26 cellular contexts compared by ENCODE assay signal in the genomic region with DNA sequence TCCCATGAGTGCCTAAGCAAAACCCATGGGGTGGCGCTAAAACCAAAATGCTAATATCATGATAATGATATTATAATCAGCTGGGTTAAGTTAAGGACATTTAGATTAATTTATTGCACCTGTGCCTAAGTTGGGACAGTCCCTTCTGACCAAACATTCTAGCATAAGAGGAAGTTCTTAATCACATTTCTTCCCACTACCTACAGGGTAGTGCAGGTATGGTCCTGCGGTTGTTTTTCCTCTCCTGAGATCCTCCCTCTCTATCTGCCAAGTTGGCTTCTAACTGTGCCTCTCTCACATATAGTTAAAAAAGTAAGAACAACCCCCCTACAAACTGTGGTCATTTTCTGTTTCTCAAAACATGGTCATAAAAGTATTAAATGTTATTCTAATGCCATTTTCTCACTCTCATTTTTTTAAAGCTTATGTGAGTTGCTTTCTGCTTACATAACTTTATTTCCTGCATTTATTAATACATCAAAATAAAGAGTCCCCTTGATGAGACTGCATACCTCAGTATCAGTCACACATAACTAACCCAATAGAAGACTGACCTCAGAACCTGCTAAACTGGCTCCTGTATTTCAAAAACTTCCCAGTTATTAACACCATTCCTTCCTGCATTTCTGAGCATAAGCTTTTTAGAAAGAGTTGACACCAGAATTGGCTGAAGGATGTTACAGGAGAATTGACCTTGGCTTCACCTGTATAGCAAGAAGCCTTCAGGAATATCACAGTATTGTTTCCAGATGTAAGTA.
DNase-seq lines count a peak whose midpoint lies in the region; ATAC-seq, FAIRE-seq and TF ChIP-seq lines count a peak whose summit lies in the region.
"Had no signal": no experiment of that assay in that cellular context is flagged by ENCODE, and none has a peak within 500 bp of the region (broad histone marks: within the 10 kb centered on the region; RNA-seq: fewer than 3 reads in every experiment).

No MANE protein-coding gene starts in this region.

- POLR2A ChIA-PET in WTC11 (lab: Charles Lee), result interaction anchor here (0.7 kb wide), 1 partner anchor 61 kb away, joined by 4 read pairs; no protein-coding TSS in a partner anchor

- H3K27me3 Mint-ChIP-seq in WTC11 (ENCODE audit: low read depth), result no peaks in the 10 kb centered on the region
- H3K27me3 Mint-ChIP-seq: CD4-positive, alpha-beta memory T cell had no signal

- no TSS peak for BruUV-seq in mammary epithelial cell (replicated peaks; lab: Mats Ljungman, UMichigan)

- H3K9ac ChIP-seq in mammary epithelial cell (ENCODE audit: insufficient read depth, low read length) (no peak overlapping the region), mesenchymal stem cell (ENCODE audit: low read length) (no peak overlapping the region)
- H3K9ac ChIP-seq: BLaER1 treated with 17β-estradiol and CSF1 and Interleukin-3, amounts not matched to agents 10 nM and 100 nM; GM23248; KMS-11 had no signal

- no peak overlapping the region for H2AK5ac ChIP-seq in mesenchymal stem cell (ENCODE audit: low read length, severe bottlenecking)

- H2BK5ac ChIP-seq in mesenchymal stem cell (ENCODE audit: low read depth, low read length, poor library complexity, severe bottlenecking), result no peak overlapping the region

- no peak for TF ChIP-seq EP300 in stomach (IDR thresholded peaks at IDR 0.05)

- H3K4me3 Mint-ChIP-seq in WTC11, result no peak overlapping the region
- H3K4me3 Mint-ChIP-seq: CD4-positive, alpha-beta memory T cell; H9 had no signal

- no peaks in the 10 kb centered on the region for H3K36me3 Mint-ChIP-seq in WTC11
- H3K36me3 Mint-ChIP-seq: CD4-positive, alpha-beta memory T cell had no signal

- H4K20me1 ChIP-seq in mammary epithelial cell (ENCODE audit: insufficient read depth, low read length), result no peaks in the 10 kb centered on the region
- H4K20me1 ChIP-seq: BLaER1 treated with 17β-estradiol and CSF1 and Interleukin-3, amounts not matched to agents 10 nM and 100 nM had no signal

- no peak overlapping the region for H3K4ac ChIP-seq in mesenchymal stem cell (ENCODE audit: low read depth in 1 of 2, low read length in 2 of 2)

- H3K4me2 ChIP-seq in mammary epithelial cell (ENCODE audit: insufficient read depth, low read depth, low read length) (no peak overlapping the region), mesenchymal stem cell (ENCODE audit: low read length, poor library complexity, severe bottlenecking) (no peak overlapping the region)
- H3K4me2 ChIP-seq: BLaER1 treated with 17β-estradiol and CSF1 and Interleukin-3, amounts not matched to agents 10 nM and 100 nM; KMS-11 had no signal

- H3K79me1 ChIP-seq in mesenchymal stem cell (replicated peaks; ENCODE audit: low read length, poor library complexity, severe bottlenecking), result no peaks in the 10 kb centered on the region

- H3K14ac ChIP-seq in mesenchymal stem cell (ENCODE audit: low read length in 2 of 2), result no peak overlapping the region

- H3K79me2 ChIP-seq in mammary epithelial cell (ENCODE audit: insufficient read depth, low read length), result no peaks in the 10 kb centered on the region

- 72% methylated on average over 2 of the region's 2 CpGs for WGBS in mammary epithelial cell (ENCODE audit: low coverage, missing lambda C conversion rate)
- WGBS in mesenchymal stem cell, result 100% methylated on average over 1 of the region's 2 CpGs
- 84 to 96% (median 94%) methylated on average over 2 of the region's 2 CpGs for WGBS in stomach, 5 donors

- no peaks in the 10 kb centered on the region for H3K4me1 ChIP-seq in breast epithelium
- H3K4me1 ChIP-seq in mammary epithelial cell (ENCODE audit: insufficient read depth, low read length), result no peaks in the 10 kb centered on the region
- H3K4me1 ChIP-seq in mesenchymal stem cell (ENCODE audit: control insufficient read depth, insufficient read depth, low read depth, low read length), result peaks cover 2% of the 10 kb centered on the region
- H3K4me1 ChIP-seq in ascending aorta, result no peaks in the 10 kb centered on the region
- H3K4me1 ChIP-seq in stomach, result no peaks in the 10 kb centered on the region
- H3K4me1 ChIP-seq: Caco-2 had no signal

- no peak for TF ChIP-seq POLR2A in breast epithelium (IDR thresholded peaks at IDR 0.05)
- TF ChIP-seq POLR2A in stomach (IDR thresholded peaks at IDR 0.05), result no peak

- no peaks in the 10 kb centered on the region for H3K9me3 Mint-ChIP-seq in WTC11
- H3K9me3 Mint-ChIP-seq: H9 had no signal

- H4K91ac ChIP-seq in mesenchymal stem cell (ENCODE audit: low read length), result no peak overlapping the region

- no peaks in the 10 kb centered on the region for H3K27me3 ChIP-seq in breast epithelium
- no peaks in the 10 kb centered on the region for H3K27me3 ChIP-seq in mammary epithelial cell (ENCODE audit: insufficient read depth, low read length)
- H3K27me3 ChIP-seq in bronchial epithelial cell (ENCODE audit: control insufficient read depth, insufficient read depth, low read length), result no peaks in the 10 kb centered on the region
- H3K27me3 ChIP-seq in mesenchymal stem cell (ENCODE audit: control insufficient read depth in 1 of 2, insufficient read depth in 1 of 2, low read length in 2 of 2), result no peaks in the 10 kb centered on the region
- no peaks in the 10 kb centered on the region for H3K27me3 ChIP-seq in ascending aorta
- no peaks in the 10 kb centered on the region for H3K27me3 ChIP-seq in stomach
- H3K27me3 ChIP-seq: BLaER1 treated with 17β-estradiol and CSF1 and Interleukin-3, amounts not matched to agents 10 nM and 100 nM had no signal

- no peak overlapping the region for H2BK120ac ChIP-seq in mesenchymal stem cell (ENCODE audit: low read depth, low read length)

- H4K8ac ChIP-seq in mesenchymal stem cell (ENCODE audit: low read length), result no peak overlapping the region

- no peaks in the 10 kb centered on the region for H3K36me3 ChIP-seq in breast epithelium
- H3K36me3 ChIP-seq in mammary epithelial cell (ENCODE audit: insufficient read depth, low read length), result no peaks in the 10 kb centered on the region
- no peaks in the 10 kb centered on the region for H3K36me3 ChIP-seq in bronchial epithelial cell (ENCODE audit: control insufficient read depth, insufficient read depth, low read length)
- H3K36me3 ChIP-seq in mesenchymal stem cell (ENCODE audit: control insufficient read depth in 1 of 2, insufficient read depth in 2 of 2, low read depth in 1 of 2, low read length in 2 of 2), result no peaks in the 10 kb centered on the region
- no peaks in the 10 kb centered on the region for H3K36me3 ChIP-seq in ascending aorta
- H3K36me3 ChIP-seq in stomach, result no peaks in the 10 kb centered on the region
- H3K36me3 ChIP-seq: BLaER1 treated with 17β-estradiol and CSF1 and Interleukin-3, amounts not matched to agents 10 nM and 100 nM had no signal

- in situ Hi-C loops in mammary epithelial cell (cut with MboI; ENCODE audit: low sequenced_read_pairs in 2 of 2), result no loop called here

- no peak for FAIRE-seq in bronchial epithelial cell (lab: Jason Lieb, UNC)
- FAIRE-seq: HTR-8/SVneo had no signal

- no peak overlapping the region for H3K18ac ChIP-seq in mesenchymal stem cell (ENCODE audit: low read depth in 1 of 2, low read length in 2 of 2)

- H3K4me1 Mint-ChIP-seq in WTC11, result peaks cover 15% of the 10 kb centered on the region
- H3K4me1 Mint-ChIP-seq: CD4-positive, alpha-beta memory T cell had no signal

- intact Hi-C loops in breast epithelium (cut with DNase I; ENCODE audit: low total_unique reads), result no loop called here
- intact Hi-C loops in mammary epithelial cell (cut with micrococcal nuclease), result no loop called here
- intact Hi-C loops in ascending aorta (cut with DNase I), result no loop called here
- intact Hi-C loops in stomach (cut with DNase I; ENCODE audit: low total_unique reads), result no loop called here

- H2BK12ac ChIP-seq in mesenchymal stem cell (ENCODE audit: low read length in 2 of 2), result no peak overlapping the region

- no peak for TF ChIP-seq CTCF in breast epithelium (IDR thresholded peaks at IDR 0.05)
- no peak for TF ChIP-seq CTCF in mammary epithelial cell (conservative IDR thresholded peaks at IDR 0.05 in 1 of 2, IDR thresholded peaks at IDR 0.05 in 1 of 2; ENCODE audit: extremely low read depth in 1 of 2, insufficient read depth in 1 of 2, low read depth in 1 of 2, low read length in 2 of 2)
- no peak for TF ChIP-seq CTCF in bronchial epithelial cell (IDR thresholded peaks at IDR 0.05; ENCODE audit: insufficient read depth, low read length, severe bottlenecking)
- TF ChIP-seq CTCF in WTC11 (IDR thresholded peaks at IDR 0.05), result no peak
- no peak for TF ChIP-seq CTCF in ascending aorta (IDR thresholded peaks at IDR 0.05)
- no peak for TF ChIP-seq CTCF in stomach (IDR thresholded peaks at IDR 0.05)

- H3K4me3 ChIP-seq in breast epithelium (no peak overlapping the region), mammary epithelial cell (replicated peaks in 1 of 3; ENCODE audit: insufficient read depth in 1 of 3, low read depth in 2 of 3, low read length in 3 of 3) (no peak overlapping the region), bronchial epithelial cell (ENCODE audit: low read depth, low read length) (no peak overlapping the region), mesenchymal stem cell (ENCODE audit: insufficient read depth in 1 of 2, low read depth in 1 of 2, low read length in 2 of 2) (no peak overlapping the region), ascending aorta (no peak overlapping the region), stomach (no peak overlapping the region)
- H3K4me3 ChIP-seq: BLaER1 treated with 17β-estradiol and CSF1 and Interleukin-3, amounts not matched to agents 10 nM and 100 nM; GM23248; SK-N-MC had no signal

- ATAC-seq in WTC11 (no peak), SK-N-SH treated with all-trans-retinoic acid at 6 μM for 48 hours (no peak)

- H3K9me3 ChIP-seq in breast epithelium (no peaks in the 10 kb centered on the region), mammary epithelial cell (replicated peaks; ENCODE audit: insufficient read depth, low read length) (no peaks in the 10 kb centered on the region), mesenchymal stem cell (ENCODE audit: control insufficient read depth, low read length) (no peaks in the 10 kb centered on the region), ascending aorta (no peaks in the 10 kb centered on the region), stomach (no peaks in the 10 kb centered on the region)
- H3K9me3 ChIP-seq: BLaER1 treated with 17β-estradiol and CSF1 and Interleukin-3, amounts not matched to agents 10 nM and 100 nM; Caco-2 had no signal

- no peak overlapping the region for H2BK15ac ChIP-seq in mesenchymal stem cell (ENCODE audit: low read depth, poor library complexity, severe bottlenecking)

- CTCF ChIA-PET in mammary epithelial cell (lab: Charles Lee; ENCODE audit: low non-redundant PET) (no interaction called here), WTC11 (lab: Charles Lee) (no interaction called here)

- no peak overlapping the region for H3K23ac ChIP-seq in mesenchymal stem cell (ENCODE audit: low read length in 2 of 2)

- dilution Hi-C loops in mammary epithelial cell (cut with HindIII; ENCODE audit: low sequenced_read_pairs), result no loop called here

- no peak overlapping the region for H2AFZ ChIP-seq in mammary epithelial cell (ENCODE audit: low read depth, low read length)
- H2AFZ ChIP-seq in mesenchymal stem cell (ENCODE audit: low read depth, low read length), result no peak overlapping the region
- H2AFZ ChIP-seq: GM23248 had no signal

- no peak overlapping the region for H3K27ac Mint-ChIP-seq in WTC11
- H3K27ac Mint-ChIP-seq: CD4-positive, alpha-beta memory T cell; H9 had no signal

- DNase-seq in breast epithelium (ENCODE audit: low spot score in 2 of 2) (no peak), mammary epithelial cell (no peak), bronchial epithelial cell (ENCODE audit: low read depth) (peak; percentile 63), mesenchymal stem cell (no peak), WTC11 (ENCODE audit: low spot score) (no peak), ascending aorta (ENCODE audit: low spot score in 2 of 2) (no peak), stomach (no peak)
- DNase-seq: 8988T; Caco-2; CD4-positive, alpha-beta memory T cell; EL; GM23248; H9; NCI-H1105; NCI-H1694; NCI-H2081 treated with DMSO at 0.1 percent for 48 hours; NCI-H446; NCI-H526; OCI-M1; Right ventricle myocardium superior had no signal

- H3K27ac ChIP-seq in breast epithelium, result peak overlapping the region; percentile 26 to 50
- H3K27ac ChIP-seq in mammary epithelial cell (ENCODE audit: insufficient read depth, low read depth, low read length), result no peak overlapping the region
- peak overlapping the region; percentile 35 for H3K27ac ChIP-seq in mesenchymal stem cell (ENCODE audit: low read length, poor library complexity, severe bottlenecking)
- H3K27ac ChIP-seq in ascending aorta, result no peak overlapping the region
- H3K27ac ChIP-seq in stomach, result no peak overlapping the region
- H3K27ac ChIP-seq: BLaER1 treated with 17β-estradiol and CSF1 and Interleukin-3, amounts not matched to agents 10 nM and 100 nM; GM23248; HL-60; KMS-11; SK-N-MC had no signal

Comparison
In these comparisons a context has a peak if more than half of its experiments do, and no peak if none do; other contexts are left out.
1. H3K27ac ChIP-seq: peak in breast epithelium (2 of 2) and mesenchymal stem cell (single experiment); none in mammary epithelial cell (single experiment), ascending aorta (0 of 2) and stomach (0 of 5).